ENCODE assay signal across 8 cellular contexts in genomic region chr21:28885853-28886177, GRCh38.
DNase-seq lines count a peak whose midpoint lies in the region; ATAC-seq and TF ChIP-seq lines count a peak whose summit lies in the region.

No MANE protein-coding gene starts in this region.

- CTCF ChIA-PET in T-cell (lab: Charles Lee): interaction anchor here (0.6 to 0.7 kb wide), 3 partner anchors 32 to 140 kb away, joined by 3 read pairs; no protein-coding TSS in a partner anchor

- peaks cover 11 to 18% (median 12%) of the 10 kb centered on the region in 4 donors for H3K4me1 ChIP-seq in stomach

- no peak for TF ChIP-seq POLR2A in stomach (IDR thresholded peaks at IDR 0.05)

- peaks cover 20% of the 10 kb centered on the region for H3K27me3 Mint-ChIP-seq in T-helper 2 cell treated with Interferon-gamma antibody and Interleukin-4, amounts not matched to agents 5 μg/mL and 100 μg/mL, for 36 hours (ENCODE audit: low read depth)
- H3K27me3 Mint-ChIP-seq in T-cell: peaks cover 0 to 7% of the 10 kb centered on the region in 2 donors
- H3K27me3 Mint-ChIP-seq in glutamatergic neuron (ENCODE audit: unreplicated experiment): peaks cover 4% of the 10 kb centered on the region

- DNase-seq in T-helper 2 cell treated with Interferon-gamma antibody and Interleukin-4, amounts not matched to agents 5 μg/mL and 100 μg/mL, for 36 hours (ENCODE audit: low spot score): no peak
- DNase-seq in T-helper 2 cell (no peak), T-cell (no peak), glutamatergic neuron (no peak), stomach (no peak), RPMI8226 (no peak), posterior vena cava (ENCODE audit: low spot score) (no peak)

- TF ChIP-seq CTCF in glutamatergic neuron (IDR thresholded peaks at IDR 0.05; ENCODE audit: partially characterized antibody, unreplicated experiment): no peak
- TF ChIP-seq CTCF in stomach (IDR thresholded peaks at IDR 0.05): no peak

- peaks cover 0 to 19% (median 14%) of the 10 kb centered on the region in 4 donors for H3K36me3 ChIP-seq in stomach

- H3K27ac ChIP-seq in stomach: peak overlapping the region in 4 of 5 donors; percentile 90 to 95 (median 92)

- WGBS in stomach, 5 donors: 91 to 96% (median 94%) methylated on average over 6 of the region's 6 CpGs

- H3K9me3 Mint-ChIP-seq in T-helper 2 cell treated with Interferon-gamma antibody and Interleukin-4, amounts not matched to agents 5 μg/mL and 100 μg/mL, for 36 hours: no peaks in the 10 kb centered on the region
- H3K9me3 Mint-ChIP-seq in T-cell (no peaks in the 10 kb centered on the region), glutamatergic neuron (ENCODE audit: unreplicated experiment) (peaks cover 5% of the 10 kb centered on the region)

- H3K36me3 Mint-ChIP-seq in T-helper 2 cell treated with Interferon-gamma antibody and Interleukin-4, amounts not matched to agents 5 μg/mL and 100 μg/mL, for 36 hours (ENCODE audit: low read depth): peaks cover 12% of the 10 kb centered on the region
- H3K36me3 Mint-ChIP-seq in T-cell: peaks cover 17% of the 10 kb centered on the region
- H3K36me3 Mint-ChIP-seq in glutamatergic neuron (ENCODE audit: unreplicated experiment): no peaks in the 10 kb centered on the region

- H3K4me3 ChIP-seq in stomach: no peak overlapping the region

- ATAC-seq in T-cell (replicated peaks in 1 of 4): no peak
- ATAC-seq in HG02938 (IDR thresholded peaks at IDR 0.05; ENCODE audit: unreplicated experiment): no peak

- no peak for TF ChIP-seq EP300 in stomach (IDR thresholded peaks at IDR 0.05)

- POLR2A ChIA-PET in T-cell (lab: Charles Lee): interaction anchor here (0.6 to 1.2 kb wide), 4 partner anchors 86 to 512 kb away, joined by 3 to 5 read pairs (median 4); no protein-coding TSS in a partner anchor

- H3K27me3 ChIP-seq in stomach: no peaks in the 10 kb centered on the region

- peak overlapping the region; percentile 96 for H3K4me3 Mint-ChIP-seq in T-helper 2 cell treated with Interferon-gamma antibody and Interleukin-4, amounts not matched to agents 5 μg/mL and 100 μg/mL, for 36 hours
- peak overlapping the region in 2 of 3 donors; percentile 90 to 94 for H3K4me3 Mint-ChIP-seq in T-cell
- peak overlapping the region; percentile 96 for H3K4me3 Mint-ChIP-seq in glutamatergic neuron (ENCODE audit: unreplicated experiment)

- peak overlapping the region; percentile 99 for H3K27ac Mint-ChIP-seq in T-helper 2 cell treated with Interferon-gamma antibody and Interleukin-4, amounts not matched to agents 5 μg/mL and 100 μg/mL, for 36 hours
- H3K27ac Mint-ChIP-seq in T-cell (peak overlapping the region; percentile 99), glutamatergic neuron (ENCODE audit: unreplicated experiment) (no peak overlapping the region)

- H3K4me1 Mint-ChIP-seq in T-helper 2 cell treated with Interferon-gamma antibody and Interleukin-4, amounts not matched to agents 5 μg/mL and 100 μg/mL, for 36 hours (ENCODE audit: low read depth): peaks cover 21% of the 10 kb centered on the region
- peaks cover 18 to 25% (median 22%) of the 10 kb centered on the region in 3 donors for H3K4me1 Mint-ChIP-seq in T-cell
- peaks cover 2% of the 10 kb centered on the region for H3K4me1 Mint-ChIP-seq in glutamatergic neuron (ENCODE audit: low read depth, unreplicated experiment)

- intact Hi-C loops in stomach (cut with DNase I; ENCODE audit: low total_unique reads): no loop called here
- intact Hi-C loops in posterior vena cava (cut with DNase I): no loop called here

- no peaks in the 10 kb centered on the region for H3K9me3 ChIP-seq in stomach
